In genomic region chr17:8186787-8187516, GRCh38 we compare ENCODE assay signal across 1 cellular context.
TF ChIP-seq lines count a peak whose summit lies in the region.

No MANE protein-coding gene starts in this region.

TF ChIP-seq in HepG2, 621 proteins besides CTCF, POLR2A, EP300 and RAD21 (continued from another document and continues in another):
- TF ChIP-seq ZNF687 (CRISPR knock-in tag; IDR thresholded peaks at IDR 0.05) (no peak; the same call in none of the 2 replicates), THAP9 (CRISPR knock-in tag; IDR thresholded peaks at IDR 0.05; ENCODE audit: borderline replicate concordance) (0 out of 2 replicates have a peak, but pooled peaks have one; percentile 34), KDM6A (CRISPR knock-in tag; IDR thresholded peaks at IDR 0.05; ENCODE audit: low read depth) (no peak), ZFX (CRISPR knock-in tag; IDR thresholded peaks at IDR 0.05; ENCODE audit: low read depth) (no peak; the same call in 1 of the 2 replicates), ZNF333 (CRISPR knock-in tag; IDR thresholded peaks at IDR 0.05; ENCODE audit: borderline replicate concordance) (peak; percentile 82; the same call in 1 of the 2 replicates), JARID2 (CRISPR knock-in tag; IDR thresholded peaks at IDR 0.05; ENCODE audit: insufficient replicate concordance) (no peak), ZNF20 (CRISPR knock-in tag; IDR thresholded peaks at IDR 0.05) (peak; percentile 87; the same call in 1 of the 2 replicates), GPBP1L1 (CRISPR knock-in tag; IDR thresholded peaks at IDR 0.05) (no peak), MTF1 (CRISPR knock-in tag; IDR thresholded peaks at IDR 0.05) (0 out of 2 replicates have a peak, but pooled peaks have one; percentile 68), JUND (CRISPR knock-in tag; IDR thresholded peaks at IDR 0.05) (peak; percentile 64; the same call in 1 of the 2 replicates), ZNF740 (CRISPR knock-in tag; IDR thresholded peaks at IDR 0.05) (peak; percentile 77; the same call in 1 of the 2 replicates), FOXA3 (CRISPR knock-in tag; IDR thresholded peaks at IDR 0.05) (no peak), ATF4 (CRISPR knock-in tag; IDR thresholded peaks at IDR 0.05) (0 out of 4 replicates have a peak, but pooled peaks of 1 of the 2 experiments have one; percentile 52), TIGD3 (CRISPR knock-in tag; IDR thresholded peaks at IDR 0.05; ENCODE audit: borderline replicate concordance) (no peak), CENPT (CRISPR knock-in tag; IDR thresholded peaks at IDR 0.05; ENCODE audit: low read depth) (no peak), FLYWCH1 (CRISPR knock-in tag; IDR thresholded peaks at IDR 0.05) (no peak), ZNF724P (CRISPR knock-in tag; IDR thresholded peaks at IDR 0.05; ENCODE audit: borderline replicate concordance) (no peak), HMGA1 (CRISPR knock-in tag; conservative IDR thresholded peaks at IDR 0.05) (no peak; the same call in 1 of the 2 replicates), ONECUT2 (CRISPR knock-in tag; IDR thresholded peaks at IDR 0.05) (0 out of 2 replicates have a peak, but pooled peaks have one; percentile 35), ZFP82 (CRISPR knock-in tag; IDR thresholded peaks at IDR 0.05; ENCODE audit: borderline replicate concordance) (no peak), ZNF280B (CRISPR knock-in tag; IDR thresholded peaks at IDR 0.05; ENCODE audit: borderline replicate concordance) (no peak), ZNF781 (CRISPR knock-in tag; IDR thresholded peaks at IDR 0.05; ENCODE audit: borderline replicate concordance, not compliant biosample characterization) (no peak), ZBTB25 (CRISPR knock-in tag; IDR thresholded peaks at IDR 0.05) (peak; percentile 11), POGZ (CRISPR knock-in tag; IDR thresholded peaks at IDR 0.05) (peak; percentile 10; the same call in 1 of the 2 replicates), ZFYVE20 (CRISPR knock-in tag; IDR thresholded peaks at IDR 0.05; ENCODE audit: borderline replicate concordance, low read depth) (no peak), SOX13 (IDR thresholded peaks at IDR 0.05) (no peak), SOX13 (CRISPR knock-in tag; conservative IDR thresholded peaks at IDR 0.05 in 1 of 2, IDR thresholded peaks at IDR 0.05 in 1 of 2) (0 out of 4 replicates have a peak, but pooled peaks of 1 of the 2 experiments have one; percentile 19), HNF1B (CRISPR knock-in tag; IDR thresholded peaks at IDR 0.05) (peak; percentile 53), DMAP1 (CRISPR knock-in tag; IDR thresholded peaks at IDR 0.05) (no peak; the same call in 1 of the 2 replicates), ZFP36L1 (CRISPR knock-in tag; IDR thresholded peaks at IDR 0.05) (0 out of 2 replicates have a peak, but pooled peaks have one; percentile 53), ZBTB34 (CRISPR knock-in tag; IDR thresholded peaks at IDR 0.05) (no peak), NCOA2 (CRISPR knock-in tag; IDR thresholded peaks at IDR 0.05) (peak; percentile 62; the same call in 1 of the 2 replicates), SNRNP70 (IDR thresholded peaks at IDR 0.05; ENCODE audit: low read depth, low read length) (no peak), ZNF720 (CRISPR knock-in tag; IDR thresholded peaks at IDR 0.05) (no peak), IRF9 (CRISPR knock-in tag; IDR thresholded peaks at IDR 0.05; ENCODE audit: borderline replicate concordance) (peak; percentile 90; the same call in 1 of the 2 replicates), ZNF841 (CRISPR knock-in tag; IDR thresholded peaks at IDR 0.05; ENCODE audit: borderline replicate concordance) (no peak), ZNF263 (CRISPR knock-in tag; IDR thresholded peaks at IDR 0.05) (no peak; the same call in 1 of the 2 replicates), FOXA1 (IDR thresholded peaks at IDR 0.05) (no peak), FOXA1 (CRISPR knock-in tag; IDR thresholded peaks at IDR 0.05) (0 out of 2 replicates have a peak, but pooled peaks have one; percentile 25), TBP (CRISPR knock-in tag; IDR thresholded peaks at IDR 0.05) (peak; percentile 70; the same call in 1 of the 2 replicates), PAF1 (CRISPR knock-in tag; IDR thresholded peaks at IDR 0.05) (no peak), YY1 (IDR thresholded peaks at IDR 0.05; ENCODE audit: insufficient read depth, insufficient replicate concordance, low read depth, low read length) (peak; percentile 49), GATAD2A (CRISPR knock-in tag; IDR thresholded peaks at IDR 0.05) (no peak), ZNF703 (CRISPR knock-in tag; IDR thresholded peaks at IDR 0.05; ENCODE audit: borderline replicate concordance) (no peak; the same call in 1 of the 2 replicates)
